1 cellular context compared by ENCODE assay signal in the genomic region with DNA sequence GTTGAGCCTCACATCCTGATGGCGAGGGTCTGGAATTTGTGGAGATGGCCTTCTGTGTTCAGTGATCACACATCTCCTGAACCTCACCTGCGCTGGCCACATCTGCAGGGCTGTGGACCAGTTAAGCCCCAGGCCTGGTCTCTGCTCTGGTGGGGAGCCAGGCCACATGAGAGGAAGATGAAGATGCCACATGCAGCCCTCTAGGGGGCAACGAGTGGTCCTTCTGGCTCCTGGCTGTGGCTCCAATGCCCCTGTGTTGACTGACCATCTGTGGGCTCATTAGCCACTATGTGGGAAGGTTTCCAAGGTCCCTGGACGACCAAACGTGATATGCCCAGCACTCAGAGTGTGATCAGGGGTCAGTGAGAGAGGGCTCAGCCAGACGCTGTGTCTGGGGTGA.
TF ChIP-seq lines count a peak whose summit lies in the region.

No MANE protein-coding gene starts in this region.

TF ChIP-seq in SK-N-SH, 30 proteins besides CTCF, POLR2A, EP300 and RAD21 (continued from another document):
- TF ChIP-seq, protein P1, sequence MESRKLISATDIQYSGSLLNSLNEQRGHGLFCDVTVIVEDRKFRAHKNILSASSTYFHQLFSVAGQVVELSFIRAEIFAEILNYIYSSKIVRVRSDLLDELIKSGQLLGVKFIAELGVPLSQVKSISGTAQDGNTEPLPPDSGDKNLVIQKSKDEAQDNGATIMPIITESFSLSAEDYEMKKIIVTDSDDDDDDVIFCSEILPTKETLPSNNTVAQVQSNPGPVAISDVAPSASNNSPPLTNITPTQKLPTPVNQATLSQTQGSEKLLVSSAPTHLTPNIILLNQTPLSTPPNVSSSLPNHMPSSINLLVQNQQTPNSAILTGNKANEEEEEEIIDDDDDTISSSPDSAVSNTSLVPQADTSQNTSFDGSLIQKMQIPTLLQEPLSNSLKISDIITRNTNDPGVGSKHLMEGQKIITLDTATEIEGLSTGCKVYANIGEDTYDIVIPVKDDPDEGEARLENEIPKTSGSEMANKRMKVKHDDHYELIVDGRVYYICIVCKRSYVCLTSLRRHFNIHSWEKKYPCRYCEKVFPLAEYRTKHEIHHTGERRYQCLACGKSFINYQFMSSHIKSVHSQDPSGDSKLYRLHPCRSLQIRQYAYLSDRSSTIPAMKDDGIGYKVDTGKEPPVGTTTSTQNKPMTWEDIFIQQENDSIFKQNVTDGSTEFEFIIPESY (IDR thresholded peaks at IDR 0.05; ENCODE audit: borderline replicate concordance, low read depth) = no peak
- TF ChIP-seq, protein P2, sequence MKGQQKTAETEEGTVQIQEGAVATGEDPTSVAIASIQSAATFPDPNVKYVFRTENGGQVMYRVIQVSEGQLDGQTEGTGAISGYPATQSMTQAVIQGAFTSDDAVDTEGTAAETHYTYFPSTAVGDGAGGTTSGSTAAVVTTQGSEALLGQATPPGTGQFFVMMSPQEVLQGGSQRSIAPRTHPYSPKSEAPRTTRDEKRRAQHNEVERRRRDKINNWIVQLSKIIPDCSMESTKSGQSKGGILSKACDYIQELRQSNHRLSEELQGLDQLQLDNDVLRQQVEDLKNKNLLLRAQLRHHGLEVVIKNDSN (IDR thresholded peaks at IDR 0.05; ENCODE audit: borderline replicate concordance, low read depth) = no peak
- TF ChIP-seq, protein P3, sequence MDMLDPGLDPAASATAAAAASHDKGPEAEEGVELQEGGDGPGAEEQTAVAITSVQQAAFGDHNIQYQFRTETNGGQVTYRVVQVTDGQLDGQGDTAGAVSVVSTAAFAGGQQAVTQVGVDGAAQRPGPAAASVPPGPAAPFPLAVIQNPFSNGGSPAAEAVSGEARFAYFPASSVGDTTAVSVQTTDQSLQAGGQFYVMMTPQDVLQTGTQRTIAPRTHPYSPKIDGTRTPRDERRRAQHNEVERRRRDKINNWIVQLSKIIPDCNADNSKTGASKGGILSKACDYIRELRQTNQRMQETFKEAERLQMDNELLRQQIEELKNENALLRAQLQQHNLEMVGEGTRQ (IDR thresholded peaks at IDR 0.05; ENCODE audit: borderline replicate concordance, low read depth, low read length) = no peak
- TF ChIP-seq ELF1 (IDR thresholded peaks at IDR 0.05) = no peak
- TF ChIP-seq MXI1 (IDR thresholded peaks at IDR 0.05; ENCODE audit: low read depth, low read length) = no peak
- no peak for TF ChIP-seq FOXM1 (IDR thresholded peaks at IDR 0.05; ENCODE audit: low read depth)
